Comparison of ENCODE assay signal across 19 cellular contexts in genomic region chr6:90227693-90228092, GRCh38.
DNase-seq lines count a peak whose midpoint lies in the region; ATAC-seq and TF ChIP-seq lines count a peak whose summit lies in the region.
"Had no signal": no experiment of that assay in that cellular context is flagged by ENCODE, and none has a peak within 500 bp of the region (broad histone marks: within the 10 kb centered on the region; RNA-seq: fewer than 3 reads in every experiment).

No MANE protein-coding gene starts in this region.

- POLR2A ChIA-PET in activated B cell treated with CpG ODN at 0.5 μM for 24 hours (lab: Charles Lee): interaction anchor here (1.8 kb wide), 1 partner anchor 9 kb away, joined by 4 read pairs; no protein-coding TSS in a partner anchor
- POLR2A ChIA-PET in A673 (lab: Charles Lee; ENCODE audit: low non-redundant PET): no interaction called here

- CTCF ChIA-PET in activated B cell treated with CpG ODN at 0.5 μM for 24 hours (lab: Charles Lee) (interaction anchor here (1.3 kb wide), 1 partner anchor 287 kb away, joined by 3 read pairs; no protein-coding TSS in a partner anchor), A673 (lab: Charles Lee) (no interaction called here)

- H3K4me3 ChIP-seq in gastroesophageal sphincter (no peak overlapping the region), smooth muscle cell (no peak overlapping the region), A673 (ENCODE audit: low read depth, low read length, poor library complexity, severe bottlenecking) (no peak overlapping the region)
- H3K4me3 ChIP-seq: A549, thoracic aorta had no signal

- H4K20me1 ChIP-seq in smooth muscle cell (ENCODE audit: low read depth): no peaks in the 10 kb centered on the region

- H3K9me3 ChIP-seq in gastroesophageal sphincter (no peaks in the 10 kb centered on the region), smooth muscle cell (replicated peaks; ENCODE audit: low read depth) (no peaks in the 10 kb centered on the region), A673 (ENCODE audit: low read depth, low read length, poor library complexity, severe bottlenecking) (peaks cover 4% of the 10 kb centered on the region)

- H3K36me3 ChIP-seq in gastroesophageal sphincter: no peaks in the 10 kb centered on the region
- no peaks in the 10 kb centered on the region for H3K36me3 ChIP-seq in smooth muscle cell (ENCODE audit: low read depth)
- H3K36me3 ChIP-seq in A673 (ENCODE audit: insufficient read depth, low read length, poor library complexity, severe bottlenecking): no peaks in the 10 kb centered on the region
- H3K36me3 ChIP-seq: thoracic aorta had no signal

- H3K4me1 ChIP-seq in gastroesophageal sphincter (peaks cover 4 to 44% (median 19%) of the 10 kb centered on the region in 3 donors), smooth muscle cell (ENCODE audit: low read depth) (peaks cover 21% of the 10 kb centered on the region), A673 (ENCODE audit: insufficient read depth, low read length, poor library complexity, severe bottlenecking) (no peaks in the 10 kb centered on the region)
- H3K4me1 ChIP-seq: A549 had no signal

- peaks cover 91% of the 10 kb centered on the region for H3K4me1 Mint-ChIP-seq in activated T-cell treated with anti-CD3 and anti-CD28 coated beads, Interleukin-2, amount 50 U/mL, for 24 hours (ENCODE audit: low read depth)
- peaks cover 77% of the 10 kb centered on the region for H3K4me1 Mint-ChIP-seq in activated T-cell treated with anti-CD3 and anti-CD28 coated beads, Interleukin-2, amount 50 U/mL, for 4 hours (ENCODE audit: low read depth)
- peaks cover 52% of the 10 kb centered on the region for H3K4me1 Mint-ChIP-seq in activated B cell treated with CpG ODN at 0.5 μM for 24 hours

- peak overlapping the region; percentile 76 for H3K27ac Mint-ChIP-seq in activated T-cell treated with anti-CD3 and anti-CD28 coated beads, Interleukin-2, amount 50 U/mL, for 24 hours
- peak overlapping the region; percentile 35 for H3K27ac Mint-ChIP-seq in activated B cell treated with CpG ODN at 0.5 μM for 24 hours
- H3K27ac Mint-ChIP-seq: activated CD4-positive, alpha-beta memory T cell treated with anti-CD3 and anti-CD28 coated beads for 36 hours; natural killer cell had no signal

- no peak overlapping the region for H2AFZ ChIP-seq in smooth muscle cell (ENCODE audit: low read depth)

- H3K9ac ChIP-seq in smooth muscle cell (ENCODE audit: low read depth): peak overlapping the region; percentile 41

- TF ChIP-seq POLR2A in gastroesophageal sphincter (IDR thresholded peaks at IDR 0.05): no peak

- peaks cover 95% of the 10 kb centered on the region for H3K36me3 Mint-ChIP-seq in activated T-cell treated with anti-CD3 and anti-CD28 coated beads, Interleukin-2, amount 50 U/mL, for 24 hours (ENCODE audit: low read depth)
- peaks cover 41% of the 10 kb centered on the region for H3K36me3 Mint-ChIP-seq in activated T-cell treated with anti-CD3 and anti-CD28 coated beads, Interleukin-2, amount 50 U/mL, for 4 hours (ENCODE audit: insufficient read depth)
- peaks cover 68% of the 10 kb centered on the region for H3K36me3 Mint-ChIP-seq in activated B cell treated with CpG ODN at 0.5 μM for 24 hours (ENCODE audit: low read depth)
- H3K36me3 Mint-ChIP-seq: natural killer cell had no signal

- H3K27ac ChIP-seq in gastroesophageal sphincter (peak overlapping the region in 3 of 4 donors; percentile 27 to 48 (median 44)), smooth muscle cell (ENCODE audit: low read depth) (peak overlapping the region; percentile 75), A673 (ENCODE audit: low read depth, low read length, poor library complexity, severe bottlenecking) (no peak overlapping the region)
- H3K27ac ChIP-seq: A549, thoracic aorta had no signal

- peak overlapping the region; percentile 44 for H3K4me2 ChIP-seq in smooth muscle cell
- H3K4me2 ChIP-seq: A549 had no signal

- TF ChIP-seq CTCF in activated B cell treated with CpG ODN at 0.5 μM for 24 hours (IDR thresholded peaks at IDR 0.05) (no peak), gastroesophageal sphincter (IDR thresholded peaks at IDR 0.05) (no peak), smooth muscle cell (IDR thresholded peaks at IDR 0.05; ENCODE audit: borderline replicate concordance, insufficient read depth, poor library complexity, severe bottlenecking) (no peak), A673 (conservative IDR thresholded peaks at IDR 0.05; ENCODE audit: low read depth, low read length) (no peak)

- peaks cover 11% of the 10 kb centered on the region for H3F3A ChIP-seq in smooth muscle cell (ENCODE audit: low read depth)

- intact Hi-C loops in activated B cell treated with CpG ODN at 0.5 μM for 24 hours (cut with micrococcal nuclease): no loop called here
- intact Hi-C loops in A673 (cut with micrococcal nuclease; ENCODE audit: unreplicated experiment): no loop called here

- no peaks in the 10 kb centered on the region for H3K27me3 ChIP-seq in gastroesophageal sphincter
- no peaks in the 10 kb centered on the region for H3K27me3 ChIP-seq in smooth muscle cell (ENCODE audit: low read depth)
- H3K27me3 ChIP-seq in A673 (replicated peaks; ENCODE audit: insufficient read depth, low read depth, low read length, poor library complexity): no peaks in the 10 kb centered on the region

- no peaks in the 10 kb centered on the region for H3K27me3 Mint-ChIP-seq in activated T-cell treated with anti-CD3 and anti-CD28 coated beads, Interleukin-2, amount 50 U/mL, for 24 hours
- no peaks in the 10 kb centered on the region for H3K27me3 Mint-ChIP-seq in activated T-cell treated with anti-CD3 and anti-CD28 coated beads, Interleukin-2, amount 50 U/mL, for 4 hours (ENCODE audit: low read depth)
- H3K27me3 Mint-ChIP-seq in activated B cell treated with CpG ODN at 0.5 μM for 24 hours: no peaks in the 10 kb centered on the region
- H3K27me3 Mint-ChIP-seq: activated CD4-positive, alpha-beta memory T cell treated with anti-CD3 and anti-CD28 coated beads for 36 hours had no signal

- H3K4me3 Mint-ChIP-seq in activated T-cell treated with anti-CD3 and anti-CD28 coated beads, Interleukin-2, amount 50 U/mL, for 24 hours: no peak overlapping the region
- H3K4me3 Mint-ChIP-seq in activated T-cell treated with anti-CD3 and anti-CD28 coated beads, Interleukin-2, amount 50 U/mL, for 4 hours: no peak overlapping the region
- no peak overlapping the region for H3K4me3 Mint-ChIP-seq in activated B cell treated with CpG ODN at 0.5 μM for 24 hours
- H3K4me3 Mint-ChIP-seq: activated CD4-positive, alpha-beta memory T cell treated with anti-CD3 and anti-CD28 coated beads for 36 hours; natural killer cell had no signal

- no TSS peak for BruUV-seq in A673 (replicated peaks; lab: Mats Ljungman, UMichigan)

- no peaks in the 10 kb centered on the region for H3K79me2 ChIP-seq in smooth muscle cell (ENCODE audit: low read depth)

- TF ChIP-seq EP300 in gastroesophageal sphincter (IDR thresholded peaks at IDR 0.05): no peak

- peaks cover 15% of the 10 kb centered on the region for H3K9me3 Mint-ChIP-seq in activated T-cell treated with anti-CD3 and anti-CD28 coated beads, Interleukin-2, amount 50 U/mL, for 24 hours
- peaks cover 5% of the 10 kb centered on the region for H3K9me3 Mint-ChIP-seq in activated T-cell treated with anti-CD3 and anti-CD28 coated beads, Interleukin-2, amount 50 U/mL, for 4 hours
- H3K9me3 Mint-ChIP-seq in activated B cell treated with CpG ODN at 0.5 μM for 24 hours: peaks cover 7% of the 10 kb centered on the region

- no peak for ATAC-seq in activated T-cell treated with anti-CD3 and anti-CD28 coated beads, Interleukin-2, amount 50 U/mL, for 4 hours
- ATAC-seq in activated B cell treated with CpG ODN at 0.5 μM for 24 hours (ENCODE audit: low read depth) (no peak), gastroesophageal sphincter (no peak), GM21723 (IDR thresholded peaks at IDR 0.05; ENCODE audit: unreplicated experiment) (no peak), HG02642 (IDR thresholded peaks at IDR 0.05; ENCODE audit: poor library complexity, unreplicated experiment) (no peak)
- ATAC-seq: A549, natural killer cell had no signal

- no peak for DNase-seq in activated T-cell treated with anti-CD3 and anti-CD28 coated beads, Interleukin-2, amount 50 U/mL, for 24 hours
- no peak for DNase-seq in activated T-cell treated with anti-CD3 and anti-CD28 coated beads, Interleukin-2, amount 50 U/mL, for 4 hours
- DNase-seq in activated B cell treated with CpG ODN at 0.5 μM for 24 hours (no peak), smooth muscle cell (lab: John Stamatoyannopoulos, UW; ENCODE audit: unreplicated experiment) (no peak), A673 (ENCODE audit: low spot score) (no peak)
- DNase-seq: activated CD4-positive, alpha-beta memory T cell treated with anti-CD3 and anti-CD28 coated beads for 36 hours; activated effector memory CD4-positive, alpha-beta T cell treated with Interleukin-2 at 50 U/mL for 16 hours; EL; foreskin fibroblast; natural killer cell; NCI-H1436; NCI-H345; SHP77 treated with DMSO at 0.1 percent for 48 hours; stimulated activated CD4-positive, alpha-beta T cell treated with anti-CD3 and anti-CD28 coated beads, Interleukin-2, amount 100 ng/mL, for 24 hours had no signal
